Comparison of ENCODE assay signal across 9 cellular contexts in the genomic region with DNA sequence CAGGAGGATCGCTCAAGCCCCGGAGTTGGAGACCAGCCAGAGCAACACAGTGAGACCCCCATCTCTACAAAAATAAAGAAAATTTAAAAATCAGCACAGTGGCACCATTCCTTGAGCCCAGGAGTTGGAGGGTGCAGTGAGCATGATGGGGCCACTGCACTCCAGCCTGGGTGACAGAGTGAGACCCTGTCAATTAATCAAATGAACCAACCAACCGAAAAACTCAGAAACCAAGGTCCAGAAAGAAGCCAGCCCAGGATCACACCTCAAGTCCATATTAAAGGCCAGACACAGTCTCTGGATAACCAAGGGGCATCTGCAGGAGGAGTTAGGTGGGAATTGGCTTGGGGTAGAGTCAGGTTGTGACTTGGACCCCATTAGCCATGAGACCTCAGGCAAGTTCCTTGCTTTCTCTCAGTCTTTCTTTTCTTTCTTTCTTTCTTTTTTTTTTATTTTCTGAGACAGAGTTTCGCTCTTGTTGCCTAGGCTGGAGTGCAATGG. TPM values are rescaled to one million over a fixed set of nuclear protein-coding genes. Genes with fewer than 3 reads are reported as not detected.
DNase-seq lines count a peak whose midpoint lies in the region; FAIRE-seq and TF ChIP-seq lines count a peak whose summit lies in the region.
"Had no signal": no experiment of that assay in that cellular context is flagged by ENCODE, and none has a peak within 500 bp of the region (broad histone marks: within the 10 kb centered on the region; RNA-seq: fewer than 3 reads in every experiment).

No MANE protein-coding gene starts in this region.

- peak overlapping the region; percentile 70 to 71 for H3K9ac ChIP-seq in kidney (ENCODE audit: low read length in 2 of 2)

- no peak for FAIRE-seq in kidney (lab: Jason Lieb, UNC)
- FAIRE-seq: A204.1 had no signal

- no peaks in the 10 kb centered on the region for H3K9me3 ChIP-seq in adrenal gland (replicated peaks in 1 of 3)
- H3K9me3 ChIP-seq in kidney (ENCODE audit: control insufficient read depth in 1 of 2, low read length in 2 of 2) = no peaks in the 10 kb centered on the region
- no peaks in the 10 kb centered on the region for H3K9me3 ChIP-seq in suprapubic skin

- intact Hi-C loops in adrenal gland (cut with DNase I) (no loop called here), kidney (cut with DNase I) (no loop called here)

- DNase-seq in DMS79 treated with DMSO at 0.1 percent for 48 hours (lab: John Stamatoyannopoulos, UW) = peak; percentile 32
- DNase-seq in DMS79 (lab: John Stamatoyannopoulos, UW) = no peak
- DNase-seq in adrenal gland = no peak
- DNase-seq in kidney = no peak
- no peak for DNase-seq in suprapubic skin (ENCODE audit: low spot score in 2 of 2)
- no peak for DNase-seq in iPS-NIHi7 (ENCODE audit: extremely low spot score)
- no peak for DNase-seq in NCI-H128 (lab: John Stamatoyannopoulos, UW; ENCODE audit: unreplicated experiment)
- DNase-seq in NCI-H2081 treated with DMSO at 0.1 percent for 48 hours (lab: John Stamatoyannopoulos, UW) = no peak

- H3K27me3 ChIP-seq in adrenal gland (no peaks in the 10 kb centered on the region), suprapubic skin (no peaks in the 10 kb centered on the region)

- H3K4me1 ChIP-seq in adrenal gland (replicated peaks in 1 of 2) (peaks cover 17 to 21% of the 10 kb centered on the region in 2 donors), kidney (ENCODE audit: control insufficient read depth in 1 of 2, insufficient read depth in 1 of 2, low read depth in 1 of 2, low read length in 2 of 2) (peaks cover 0 to 12% of the 10 kb centered on the region in 2 donors), suprapubic skin (peaks cover 41% of the 10 kb centered on the region)

- H3K4me3 ChIP-seq in adrenal gland (peak overlapping the region; percentile 41 to 69 (median 60)), kidney (ENCODE audit: low read length in 2 of 2) (peak overlapping the region; percentile 66 to 81), suprapubic skin (peak overlapping the region; percentile 88)

- 23 to 27% (median 26%) methylated on average over 4 of the region's 4 CpGs for WGBS in adrenal gland, 4 donors
- 27% methylated on average over 4 of the region's 4 CpGs for whole genome bisulfite sequencing in suprapubic skin

- no peak for TF ChIP-seq EP300 in suprapubic skin (IDR thresholded peaks at IDR 0.05)

- no peak for TF ChIP-seq POLR2A in adrenal gland (IDR thresholded peaks at IDR 0.05)
- TF ChIP-seq POLR2A in suprapubic skin (IDR thresholded peaks at IDR 0.05) = no peak

- H3K36me3 ChIP-seq in adrenal gland (replicated peaks in 1 of 2) = no peaks in the 10 kb centered on the region
- no peaks in the 10 kb centered on the region for H3K36me3 ChIP-seq in kidney (ENCODE audit: control insufficient read depth in 1 of 2, insufficient read depth in 2 of 2, low read length in 2 of 2)
- H3K36me3 ChIP-seq in suprapubic skin = no peaks in the 10 kb centered on the region

- peak overlapping the region in 4 of 5 donors; percentile 59 to 91 (median 82) for H3K27ac ChIP-seq in adrenal gland
- peak overlapping the region; percentile 85 to 87 for H3K27ac ChIP-seq in kidney (ENCODE audit: low read depth in 2 of 2, low read length in 2 of 2)
- H3K27ac ChIP-seq in suprapubic skin = peak overlapping the region; percentile 81

- TF ChIP-seq CTCF in adrenal gland (IDR thresholded peaks at IDR 0.05) (no peak), kidney (IDR thresholded peaks at IDR 0.05; ENCODE audit: borderline replicate concordance, extremely low read depth, insufficient read depth) (no peak), suprapubic skin (IDR thresholded peaks at IDR 0.05) (no peak)

RNA-seq across cellular contexts. Expression of a gene that starts 2.4 kb away (rescaled TPM):
- total RNA-seq in adrenal gland (1 to 10 TPM in 7 of 8 donors, under 1 TPM in 1; 0.60 to 3.0 (median 2.1) TPM), kidney (0.31 TPM), suprapubic skin (1 to 10 TPM; 1.2 to 8.8 (median 3.2) TPM)
- polyA plus RNA-seq in adrenal gland (1 to 10 TPM in 2 of 3 donors, under 1 TPM in 1; 0.22 to 7.6 (median 3.6) TPM), kidney (ENCODE audit: insufficient read depth, low read depth, low replicate concordance) (3.3 TPM)

RNA-seq across cellular contexts. Expression of a gene that starts 6.8 kb away (rescaled TPM):
- total RNA-seq in adrenal gland (100 to 1,000 TPM in 4 of 8 donors, 10 to 100 TPM in 4; 55.9 to 148 (median 91.8) TPM), kidney (71.9 TPM), suprapubic skin (10 to 100 TPM; 41.1 to 54.0 (median 46.0) TPM)
- polyA plus RNA-seq in adrenal gland (100 to 1,000 TPM in 2 of 3 donors, 10 to 100 TPM in 1; 65.5 to 192 (median 130) TPM), kidney (ENCODE audit: insufficient read depth, low read depth, low replicate concordance) (145 TPM)

RNA-seq across cellular contexts. Expression of a gene that starts 11.7 kb away (rescaled TPM):
- total RNA-seq in adrenal gland (10 to 100 TPM; 34.2 to 58.8 (median 47.1) TPM), kidney (38.7 TPM), suprapubic skin (10 to 100 TPM; 34.7 to 62.5 (median 44.3) TPM)
- polyA plus RNA-seq in adrenal gland (10 to 100 TPM; 46.0 to 95.0 (median 52.6) TPM), kidney (ENCODE audit: insufficient read depth, low read depth, low replicate concordance) (41.0 TPM)

RNA-seq across cellular contexts. Expression of a gene that starts 19.1 kb away (rescaled TPM):
- total RNA-seq in adrenal gland = 100 to 1,000 TPM in 1 of 8 donors, 10 to 100 TPM in 7; 44.9 to 115 (median 66.1) TPM
- 10 to 100 TPM; 12.4 to 47.4 (median 39.5) TPM for polyA plus RNA-seq in adrenal gland
- total RNA-seq in kidney = 37.5 TPM
- 52.7 TPM for polyA plus RNA-seq in kidney (ENCODE audit: insufficient read depth, low read depth, low replicate concordance)
- 10 to 100 TPM; 19.8 to 40.1 (median 30.4) TPM for total RNA-seq in suprapubic skin

RNA-seq across cellular contexts. Expression of a gene that starts 22.4 kb away (rescaled TPM):
- total RNA-seq in adrenal gland = 1 to 10 TPM in 7 of 8 donors, not detected in 1; 1.2 to 2.3 (median 1.8) TPM
- polyA plus RNA-seq in adrenal gland = 1 to 10 TPM; 3.1 to 3.9 (median 3.5) TPM
- total RNA-seq in kidney = 5.8 TPM
- polyA plus RNA-seq in kidney (ENCODE audit: insufficient read depth, low read depth, low replicate concordance) = 3.6 TPM
- total RNA-seq in suprapubic skin = 1 to 10 TPM; 2.3 to 4.0 (median 3.6) TPM
